ENCODE assay signal across 9 cellular contexts in the genomic region with DNA sequence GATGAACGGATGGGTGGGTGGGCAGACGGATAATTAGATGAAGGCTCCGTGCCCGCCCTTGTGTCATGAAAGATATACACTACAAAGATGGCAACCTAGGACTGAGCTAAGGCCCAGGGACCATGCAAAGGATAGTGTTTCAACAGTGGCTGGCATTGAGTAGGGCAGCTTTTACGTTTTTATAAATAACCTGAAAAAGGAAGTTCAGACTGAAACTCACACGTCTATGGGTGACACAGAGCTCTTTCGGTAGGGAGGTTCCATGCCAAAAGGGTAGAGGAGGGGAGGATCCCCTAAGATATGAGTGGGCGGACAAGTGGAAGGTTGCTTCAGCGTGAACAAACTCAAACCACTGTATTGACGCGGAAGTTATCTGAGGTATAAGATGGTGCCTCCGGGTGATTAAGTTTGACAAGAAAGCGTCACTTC.
A peak's percentile ranks its signal among the peaks of the same experiment; 100 is the strongest.
DNase-seq lines count a peak whose midpoint lies in the region; ATAC-seq and TF ChIP-seq lines count a peak whose summit lies in the region.
"Had no signal": no experiment of that assay in that cellular context is flagged by ENCODE, and none has a peak within 500 bp of the region (broad histone marks: within the 10 kb centered on the region; RNA-seq: fewer than 3 reads in every experiment).

No MANE protein-coding gene starts in this region.

- peak; percentile 52 for DNase-seq in activated CD8-positive, alpha-beta memory T cell treated with anti-CD3 and anti-CD28 coated beads, Interleukin-2, amount 50 U/mL, for 24 hours (ENCODE audit: extremely low read depth)
- peak; percentile 82 for DNase-seq in stimulated activated CD4-positive, alpha-beta T cell treated with anti-CD3 and anti-CD28 coated beads, Interleukin-1b, Interleukin-23, amount 100 ng/mL, for 48 hours
- no peak for DNase-seq in coronary artery (ENCODE audit: low spot score)
- DNase-seq in NCI-H1417 treated with DMSO at 0.1 percent for 48 hours (lab: John Stamatoyannopoulos, UW) = no peak
- DNase-seq in BE2C = no peak

- no peaks in the 10 kb centered on the region for H3K27me3 ChIP-seq in BLaER1
- peaks cover 1% of the 10 kb centered on the region for H3K27me3 ChIP-seq in BE2C

- H3K4me3 ChIP-seq in BLaER1 = no peak overlapping the region
- no peak overlapping the region for H3K4me3 ChIP-seq in coronary artery
- H3K4me3 ChIP-seq in BE2C (ENCODE audit: low read depth, low read length) = no peak overlapping the region

- ATAC-seq in GM19468 (IDR thresholded peaks at IDR 0.05; ENCODE audit: extremely low read depth, unreplicated experiment) (peak; percentile 87), HG03521 (IDR thresholded peaks at IDR 0.05; ENCODE audit: unreplicated experiment) (peak; percentile 63)

- peak overlapping the region; percentile 72 for H3K9ac ChIP-seq in BLaER1

- H3K36me3 ChIP-seq in BLaER1 = peaks cover 66% of the 10 kb centered on the region
- no peaks in the 10 kb centered on the region for H3K36me3 ChIP-seq in BE2C

- H3K4me1 ChIP-seq in BLaER1 (peaks cover 100% of the 10 kb centered on the region), BE2C (no peaks in the 10 kb centered on the region)

- H3K9me3 ChIP-seq in BLaER1 = no peaks in the 10 kb centered on the region
- no peaks in the 10 kb centered on the region for H3K9me3 ChIP-seq in BE2C

- TF ChIP-seq CTCF in coronary artery (IDR thresholded peaks at IDR 0.05) = no peak
- TF ChIP-seq CTCF in BE2C (IDR thresholded peaks at IDR 0.05; ENCODE audit: low read depth, low read length) = no peak

- H3K4me2 ChIP-seq in BLaER1 = peak overlapping the region; percentile 78

- H4K20me1 ChIP-seq in BLaER1 = peaks cover 100% of the 10 kb centered on the region

- peak overlapping the region; percentile 83 for H3K27ac ChIP-seq in BLaER1
- no peak overlapping the region for H3K27ac ChIP-seq in coronary artery
- H3K27ac ChIP-seq: C4-2B had no signal

Comparison
In these comparisons a context has a peak if more than half of its experiments do, and no peak if none do; other contexts are left out.
1. DNase-seq: peak in activated CD8-positive, alpha-beta memory T cell treated with anti-CD3 and anti-CD28 coated beads, Interleukin-2, amount 50 U/mL, for 24 hours (single experiment) and stimulated activated CD4-positive, alpha-beta T cell treated with anti-CD3 and anti-CD28 coated beads, Interleukin-1b, Interleukin-23, amount 100 ng/mL, for 48 hours (single experiment); none in coronary artery (single experiment), NCI-H1417 treated with DMSO at 0.1 percent for 48 hours (single experiment) and BE2C (single experiment).